Comparison of ENCODE assay signal across 1 cellular context in genomic region chr11:33248416-33248957, GRCh38.
TF ChIP-seq lines count a peak whose summit lies in the region.

No MANE protein-coding gene starts in this region.

TF ChIP-seq in SK-N-SH treated with all-trans-retinoic acid at 6 μM for 48 hours, 23 proteins besides CTCF, POLR2A, EP300 and RAD21 (continued from another document):
- TF ChIP-seq GLIS3 (CRISPR knock-in tag; IDR thresholded peaks at IDR 0.05), result no peak
- no peak for TF ChIP-seq ZFP3 (CRISPR knock-in tag; IDR thresholded peaks at IDR 0.05)
- no peak for TF ChIP-seq ZNF70 (CRISPR knock-in tag; IDR thresholded peaks at IDR 0.05)
- no peak for TF ChIP-seq ZNF8 (CRISPR knock-in tag; IDR thresholded peaks at IDR 0.05)
TF ChIP-seq in SK-N-SH treated with all-trans-retinoic acid at 6 μM for 48 hours: peak in this region for 0.
